ENCODE assay signal across 8 cellular contexts in the genomic region with DNA sequence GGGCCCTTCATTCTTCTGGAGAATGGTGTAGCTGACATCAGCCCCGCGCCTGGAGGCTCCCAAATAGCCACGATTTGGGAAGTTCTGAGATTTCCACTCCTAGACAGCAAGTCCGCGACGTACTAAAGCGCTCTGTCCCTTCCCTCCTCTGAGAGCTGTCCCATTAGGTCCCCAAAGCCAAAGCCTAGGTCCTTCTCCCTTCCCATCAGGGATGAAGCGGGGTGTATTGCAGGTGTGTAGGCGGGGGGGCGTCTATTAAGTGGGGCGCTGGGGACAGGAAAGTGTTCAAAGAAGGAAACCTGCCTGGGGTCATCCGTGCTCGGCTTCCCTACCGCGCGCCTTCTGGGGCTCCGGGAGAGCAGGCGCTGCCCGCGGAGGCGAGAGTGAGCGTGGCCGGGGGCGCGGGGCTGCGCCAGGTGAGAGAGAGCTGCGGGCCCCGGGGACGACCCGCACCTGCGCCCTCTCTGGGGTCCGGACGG. TPM values are rescaled to one million over a fixed set of nuclear protein-coding genes. Genes with fewer than 3 reads are reported as not detected.
DNase-seq lines count a peak whose midpoint lies in the region; ATAC-seq lines count a peak whose summit lies in the region.

No MANE protein-coding gene starts in this region.

- H3K9ac ChIP-seq in mucosa of rectum (ENCODE audit: low read depth in 1 of 2, low read length in 2 of 2): peak overlapping the region in 1 of 2 donors; percentile 54

- peaks cover 18 to 30% of the 10 kb centered on the region in 2 donors for H3K27me3 ChIP-seq in mucosa of rectum (ENCODE audit: control insufficient read depth in 2 of 2, insufficient read depth in 2 of 2, low read length in 2 of 2)

- peaks cover 13% of the 10 kb centered on the region for H3K4me1 Mint-ChIP-seq in dendritic cell treated with granulocyte-macrophage colony-stimulating factor and Interleukin-4, amounts not matched to agents 40 ng/mL and 50 ng/mL, for 4 days (ENCODE audit: low read depth)

- intact Hi-C loops in dendritic cell treated with granulocyte-macrophage colony-stimulating factor and Interleukin-4, amounts not matched to agents 40 ng/mL and 50 ng/mL, for 4 days (cut with micrococcal nuclease): no loop called here

- H3K9me3 ChIP-seq in mucosa of rectum (ENCODE audit: control insufficient read depth in 2 of 2, low read length in 2 of 2): no peaks in the 10 kb centered on the region

- H3K4me1 ChIP-seq in mucosa of rectum (ENCODE audit: control insufficient read depth in 2 of 2, insufficient read depth in 2 of 2, low read length in 2 of 2): no peaks in the 10 kb centered on the region

- DNase-seq in Caki2 (ENCODE audit: low read depth) (peak; percentile 19), DMS79 treated with DMSO at 0.1 percent for 48 hours (lab: John Stamatoyannopoulos, UW) (no peak), NCI-H446 (lab: John Stamatoyannopoulos, UW) (no peak)
- no peak for DNase-seq in activated CD4-positive, alpha-beta T cell treated with anti-CD3 and anti-CD28 coated beads, Interleukin-2, amount 50 U/mL, for 4 hours
- no peak for DNase-seq in effector CD8-positive, alpha-beta T cell (lab: John Stamatoyannopoulos, UW)

- in situ Hi-C loops in Caki2 (cut with HindIII; ENCODE audit: low pct_unique_long_range_greater_than_20kb, low sequenced_read_pairs): no loop called here

- no peak overlapping the region for H3K27ac ChIP-seq in mucosa of rectum (ENCODE audit: low read depth in 2 of 2, low read length in 2 of 2)

- H3K36me3 Mint-ChIP-seq in dendritic cell treated with granulocyte-macrophage colony-stimulating factor and Interleukin-4, amounts not matched to agents 40 ng/mL and 50 ng/mL, for 4 days (ENCODE audit: low read depth): no peaks in the 10 kb centered on the region

- H3K27ac Mint-ChIP-seq in dendritic cell treated with granulocyte-macrophage colony-stimulating factor and Interleukin-4, amounts not matched to agents 40 ng/mL and 50 ng/mL, for 4 days: no peak overlapping the region

- peaks cover 4% of the 10 kb centered on the region for H3K9me3 Mint-ChIP-seq in dendritic cell treated with granulocyte-macrophage colony-stimulating factor and Interleukin-4, amounts not matched to agents 40 ng/mL and 50 ng/mL, for 4 days

- H3K4me3 Mint-ChIP-seq in dendritic cell treated with granulocyte-macrophage colony-stimulating factor and Interleukin-4, amounts not matched to agents 40 ng/mL and 50 ng/mL, for 4 days: peak overlapping the region; percentile 55

- peak overlapping the region; percentile 51 to 74 for H3K4me3 ChIP-seq in mucosa of rectum (ENCODE audit: low read length in 2 of 2)

- no peaks in the 10 kb centered on the region for H3K36me3 ChIP-seq in mucosa of rectum (ENCODE audit: control insufficient read depth in 2 of 2, insufficient read depth in 2 of 2, low read length in 2 of 2)

- peak; percentile 6 for ATAC-seq in HG03342 (IDR thresholded peaks at IDR 0.05; ENCODE audit: unreplicated experiment)

- H3K27me3 Mint-ChIP-seq in dendritic cell treated with granulocyte-macrophage colony-stimulating factor and Interleukin-4, amounts not matched to agents 40 ng/mL and 50 ng/mL, for 4 days: peaks cover 71% of the 10 kb centered on the region

RNA-seq across cellular contexts. Expression of gene MOXD1, which starts 0.6 kb away (rescaled TPM):
- total RNA-seq in Caki2 (2014; rRNA removed; shearing (Covaris generic); ENCODE audit: low replicate concordance): 23.9 and 33.6 TPM in 2 replicates
